Comparison of ENCODE assay signal across 1 cellular context in the genomic region with DNA sequence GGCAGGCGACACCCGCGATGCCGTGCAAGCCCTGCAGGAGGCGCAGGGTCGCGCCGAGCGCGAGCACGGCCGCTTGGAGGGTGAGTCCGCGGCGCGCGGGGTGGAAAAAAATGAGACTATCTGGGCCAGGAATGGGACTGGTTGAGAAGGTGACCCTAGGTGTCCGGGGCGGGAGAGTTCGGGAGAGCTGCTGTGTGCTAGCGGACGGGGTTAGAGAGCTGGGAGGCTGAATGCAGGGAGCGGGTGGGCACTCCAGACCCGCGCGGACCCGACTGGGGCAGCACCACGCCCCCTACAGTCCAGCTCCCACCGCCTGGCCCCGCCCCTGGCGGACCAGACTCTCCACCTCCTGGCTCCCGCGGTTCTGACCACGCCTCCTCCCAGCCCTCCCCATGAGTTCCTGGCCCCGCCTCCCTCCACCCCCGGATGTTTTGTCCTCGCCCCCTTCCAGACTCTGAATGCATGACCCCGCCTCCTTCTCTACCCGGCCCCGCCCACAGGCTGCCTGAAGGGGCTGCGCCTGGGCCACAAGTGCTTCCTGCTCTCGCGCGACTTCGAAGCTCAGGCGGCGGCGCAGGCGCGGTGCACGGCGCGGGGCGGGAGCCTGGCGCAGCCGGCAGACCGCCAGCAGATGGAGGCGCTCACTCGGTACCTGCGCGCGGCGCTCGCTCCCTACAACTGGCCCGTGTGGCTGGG.
TF ChIP-seq lines count a peak whose summit lies in the region.

No MANE protein-coding gene starts in this region.

TF ChIP-seq in K562, 482 proteins besides CTCF, POLR2A, EP300 and RAD21 (continued from another document and continues in another):
- TF ChIP-seq, protein P1, sequence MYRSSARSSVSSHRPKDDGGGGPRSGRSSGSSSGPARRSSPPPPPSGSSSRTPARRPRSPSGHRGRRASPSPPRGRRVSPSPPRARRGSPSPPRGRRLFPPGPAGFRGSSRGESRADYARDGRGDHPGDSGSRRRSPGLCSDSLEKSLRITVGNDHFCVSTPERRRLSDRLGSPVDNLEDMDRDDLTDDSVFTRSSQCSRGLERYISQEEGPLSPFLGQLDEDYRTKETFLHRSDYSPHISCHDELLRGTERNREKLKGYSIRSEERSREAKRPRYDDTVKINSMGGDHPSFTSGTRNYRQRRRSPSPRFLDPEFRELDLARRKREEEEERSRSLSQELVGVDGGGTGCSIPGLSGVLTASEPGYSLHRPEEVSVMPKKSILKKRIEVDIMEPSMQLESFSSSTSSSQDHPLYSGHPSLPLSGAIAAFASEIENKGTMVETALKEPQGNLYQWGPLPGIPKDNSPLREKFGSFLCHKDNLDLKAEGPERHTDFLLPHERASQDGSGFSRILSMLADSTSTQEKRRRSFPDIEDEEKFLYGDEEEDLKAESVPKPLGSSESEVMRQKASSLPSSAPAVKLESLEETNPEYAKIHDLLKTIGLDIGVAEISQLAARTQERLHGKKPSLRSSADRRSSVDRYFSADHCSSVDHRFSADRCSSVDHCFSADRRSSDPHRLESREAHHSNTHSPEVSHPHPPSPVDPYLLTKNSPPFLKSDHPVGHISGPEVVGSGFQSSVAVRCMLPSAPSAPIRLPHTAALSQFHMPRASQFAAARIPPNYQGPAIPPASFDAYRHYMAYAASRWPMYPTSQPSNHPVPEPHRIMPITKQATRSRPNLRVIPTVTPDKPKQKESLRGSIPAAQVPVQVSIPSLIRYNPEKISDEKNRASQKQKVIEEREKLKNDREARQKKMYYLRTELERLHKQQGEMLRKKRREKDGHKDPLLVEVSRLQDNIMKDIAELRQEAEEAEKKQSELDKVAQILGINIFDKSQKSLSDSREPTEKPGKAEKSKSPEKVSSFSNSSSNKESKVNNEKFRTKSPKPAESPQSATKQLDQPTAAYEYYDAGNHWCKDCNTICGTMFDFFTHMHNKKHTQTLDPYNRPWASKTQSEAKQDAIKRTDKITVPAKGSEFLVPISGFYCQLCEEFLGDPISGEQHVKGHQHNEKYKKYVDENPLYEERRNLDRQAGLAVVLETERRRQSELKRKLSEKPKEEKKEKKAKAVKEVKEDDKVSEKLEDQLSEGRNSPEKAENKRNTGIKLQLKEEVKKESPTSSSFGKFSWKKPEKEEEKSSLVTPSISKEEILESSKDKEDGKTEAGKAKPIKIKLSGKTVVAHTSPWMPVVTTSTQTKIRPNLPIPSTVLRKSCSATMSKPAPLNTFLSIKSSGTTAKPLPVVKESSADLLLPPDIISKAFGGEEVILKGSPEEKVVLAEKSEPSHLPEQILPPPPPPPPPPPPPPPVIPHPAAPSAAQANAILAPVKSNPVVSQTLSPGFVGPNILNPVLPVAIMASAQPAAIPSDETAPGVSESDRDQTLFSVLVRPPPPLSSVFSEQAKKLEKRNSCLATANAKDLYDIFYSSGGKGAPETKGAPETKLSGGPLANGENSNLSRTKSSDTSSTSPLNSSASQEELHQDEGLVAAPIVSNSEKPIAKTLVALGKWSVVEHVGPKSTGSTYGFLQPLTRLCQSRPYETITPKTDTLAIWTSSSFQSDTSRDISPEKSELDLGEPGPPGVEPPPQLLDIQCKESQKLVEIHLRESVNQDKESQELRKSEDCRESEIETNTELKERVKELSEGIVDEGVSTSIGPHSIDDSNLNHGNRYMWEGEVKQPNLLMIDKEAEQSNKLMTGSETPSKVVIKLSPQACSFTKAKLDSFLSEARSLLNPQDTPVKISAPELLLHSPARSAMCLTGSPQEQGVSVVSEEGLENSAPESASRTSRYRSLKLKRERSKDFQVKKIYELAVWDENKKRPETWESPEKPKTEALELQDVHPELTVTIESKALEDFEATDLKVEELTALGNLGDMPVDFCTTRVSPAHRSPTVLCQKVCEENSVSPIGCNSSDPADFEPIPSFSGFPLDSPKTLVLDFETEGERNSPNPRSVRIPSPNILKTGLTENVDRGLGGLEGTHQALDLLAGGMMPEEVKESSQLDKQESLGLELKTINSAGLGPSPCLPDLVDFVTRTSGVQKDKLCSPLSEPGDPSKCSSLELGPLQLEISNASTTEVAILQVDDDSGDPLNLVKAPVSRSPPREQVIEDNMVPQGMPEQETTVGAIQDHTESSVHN (IDR thresholded peaks at IDR 0.05; ENCODE audit: borderline replicate concordance in 1 of 2, low read depth in 1 of 2): no peak
- TF ChIP-seq NONO (IDR thresholded peaks at IDR 0.05; ENCODE audit: low read depth in 2 of 2, low read length in 1 of 2): peak in 1 of 2 experiments; percentile 61; a peak in 1 of 4 replicates
- 0 out of 2 replicates have a peak, but pooled peaks have one; percentile 63 for TF ChIP-seq HNRNPL (IDR thresholded peaks at IDR 0.05; ENCODE audit: low read depth, low read length)
- TF ChIP-seq, protein P2, sequence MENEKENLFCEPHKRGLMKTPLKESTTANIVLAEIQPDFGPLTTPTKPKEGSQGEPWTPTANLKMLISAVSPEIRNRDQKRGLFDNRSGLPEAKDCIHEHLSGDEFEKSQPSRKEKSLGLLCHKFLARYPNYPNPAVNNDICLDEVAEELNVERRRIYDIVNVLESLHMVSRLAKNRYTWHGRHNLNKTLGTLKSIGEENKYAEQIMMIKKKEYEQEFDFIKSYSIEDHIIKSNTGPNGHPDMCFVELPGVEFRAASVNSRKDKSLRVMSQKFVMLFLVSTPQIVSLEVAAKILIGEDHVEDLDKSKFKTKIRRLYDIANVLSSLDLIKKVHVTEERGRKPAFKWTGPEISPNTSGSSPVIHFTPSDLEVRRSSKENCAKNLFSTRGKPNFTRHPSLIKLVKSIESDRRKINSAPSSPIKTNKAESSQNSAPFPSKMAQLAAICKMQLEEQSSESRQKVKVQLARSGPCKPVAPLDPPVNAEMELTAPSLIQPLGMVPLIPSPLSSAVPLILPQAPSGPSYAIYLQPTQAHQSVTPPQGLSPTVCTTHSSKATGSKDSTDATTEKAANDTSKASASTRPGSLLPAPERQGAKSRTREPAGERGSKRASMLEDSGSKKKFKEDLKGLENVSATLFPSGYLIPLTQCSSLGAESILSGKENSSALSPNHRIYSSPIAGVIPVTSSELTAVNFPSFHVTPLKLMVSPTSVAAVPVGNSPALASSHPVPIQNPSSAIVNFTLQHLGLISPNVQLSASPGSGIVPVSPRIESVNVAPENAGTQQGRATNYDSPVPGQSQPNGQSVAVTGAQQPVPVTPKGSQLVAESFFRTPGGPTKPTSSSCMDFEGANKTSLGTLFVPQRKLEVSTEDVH (IDR thresholded peaks at IDR 0.05; ENCODE audit: low read depth, partially characterized antibody): peak; percentile 77
- TF ChIP-seq NR4A1 (CRISPR knock-in tag; IDR thresholded peaks at IDR 0.05): no peak
- peak; percentile 49; the same call in 1 of the 2 replicates for TF ChIP-seq NR4A1 (tag; IDR thresholded peaks at IDR 0.05)
- peak; percentile 69; the same call in 1 of the 2 replicates for TF ChIP-seq PHF8 (IDR thresholded peaks at IDR 0.05; ENCODE audit: borderline replicate concordance, low read length)
- peak; percentile 54 for TF ChIP-seq ATF7 (IDR thresholded peaks at IDR 0.05)
- TF ChIP-seq, protein P3, sequence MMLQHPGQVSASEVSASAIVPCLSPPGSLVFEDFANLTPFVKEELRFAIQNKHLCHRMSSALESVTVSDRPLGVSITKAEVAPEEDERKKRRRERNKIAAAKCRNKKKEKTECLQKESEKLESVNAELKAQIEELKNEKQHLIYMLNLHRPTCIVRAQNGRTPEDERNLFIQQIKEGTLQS (IDR thresholded peaks at IDR 0.05): no peak
- TF ChIP-seq, protein P3 (CRISPR knock-in tag; conservative IDR thresholded peaks at IDR 0.05): no peak; the same call in 1 of the 2 replicates
- 0 out of 2 replicates have a peak, but pooled peaks have one; percentile 35 for TF ChIP-seq CBX5 (IDR thresholded peaks at IDR 0.05; ENCODE audit: borderline replicate concordance, low read depth)
- TF ChIP-seq SMARCE1 (IDR thresholded peaks at IDR 0.05): peak; percentile 62; the same call in 1 of the 2 replicates
- no peak for TF ChIP-seq FOXM1 (IDR thresholded peaks at IDR 0.05; ENCODE audit: low read depth)
- TF ChIP-seq FOXM1 (CRISPR knock-in tag; IDR thresholded peaks at IDR 0.05; ENCODE audit: low read depth): no peak; the same call in 1 of the 2 replicates
- TF ChIP-seq CREB1 (IDR thresholded peaks at IDR 0.05): no peak; the same call in 1 of the 2 replicates
- peak; percentile 80; the same call in 1 of the 2 replicates for TF ChIP-seq CREB1 (CRISPR knock-in tag; IDR thresholded peaks at IDR 0.05)
- TF ChIP-seq ESRRA (IDR thresholded peaks at IDR 0.05; ENCODE audit: borderline replicate concordance, low read depth): peak; percentile 65
- peak; percentile 90; the same call in 1 of the 2 replicates for TF ChIP-seq ZBTB7A (IDR thresholded peaks at IDR 0.05; ENCODE audit: borderline replicate concordance, control insufficient read depth, low read depth, low read length)
- TF ChIP-seq RB1 (IDR thresholded peaks at IDR 0.05; ENCODE audit: low read depth): peak; percentile 93
- TF ChIP-seq, protein P4, sequence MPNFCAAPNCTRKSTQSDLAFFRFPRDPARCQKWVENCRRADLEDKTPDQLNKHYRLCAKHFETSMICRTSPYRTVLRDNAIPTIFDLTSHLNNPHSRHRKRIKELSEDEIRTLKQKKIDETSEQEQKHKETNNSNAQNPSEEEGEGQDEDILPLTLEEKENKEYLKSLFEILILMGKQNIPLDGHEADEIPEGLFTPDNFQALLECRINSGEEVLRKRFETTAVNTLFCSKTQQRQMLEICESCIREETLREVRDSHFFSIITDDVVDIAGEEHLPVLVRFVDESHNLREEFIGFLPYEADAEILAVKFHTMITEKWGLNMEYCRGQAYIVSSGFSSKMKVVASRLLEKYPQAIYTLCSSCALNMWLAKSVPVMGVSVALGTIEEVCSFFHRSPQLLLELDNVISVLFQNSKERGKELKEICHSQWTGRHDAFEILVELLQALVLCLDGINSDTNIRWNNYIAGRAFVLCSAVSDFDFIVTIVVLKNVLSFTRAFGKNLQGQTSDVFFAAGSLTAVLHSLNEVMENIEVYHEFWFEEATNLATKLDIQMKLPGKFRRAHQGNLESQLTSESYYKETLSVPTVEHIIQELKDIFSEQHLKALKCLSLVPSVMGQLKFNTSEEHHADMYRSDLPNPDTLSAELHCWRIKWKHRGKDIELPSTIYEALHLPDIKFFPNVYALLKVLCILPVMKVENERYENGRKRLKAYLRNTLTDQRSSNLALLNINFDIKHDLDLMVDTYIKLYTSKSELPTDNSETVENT (CRISPR knock-in tag; IDR thresholded peaks at IDR 0.05): peak; percentile 94; the same call in 1 of the 2 replicates
- TF ChIP-seq GABPB1 (CRISPR knock-in tag; IDR thresholded peaks at IDR 0.05): no peak
- TF ChIP-seq KDM2B (CRISPR knock-in tag; IDR thresholded peaks at IDR 0.05): peak; percentile 52; the same call in 1 of the 2 replicates
- TF ChIP-seq MTA2 (IDR thresholded peaks at IDR 0.05; ENCODE audit: low read depth): 0 out of 2 replicates have a peak, but pooled peaks have one; percentile 9
- TF ChIP-seq TRIM24 (IDR thresholded peaks at IDR 0.05): peak in 1 of 2 experiments; percentile 15; a peak in 1 of 4 replicates
- TF ChIP-seq FOXP1 (CRISPR knock-in tag; IDR thresholded peaks at IDR 0.05): peak; percentile 58; the same call in 1 of the 2 replicates
- peak; percentile 54; the same call in 1 of the 2 replicates for TF ChIP-seq ZKSCAN1 (IDR thresholded peaks at IDR 0.05; ENCODE audit: low read depth, low read length)
- TF ChIP-seq, protein P5, sequence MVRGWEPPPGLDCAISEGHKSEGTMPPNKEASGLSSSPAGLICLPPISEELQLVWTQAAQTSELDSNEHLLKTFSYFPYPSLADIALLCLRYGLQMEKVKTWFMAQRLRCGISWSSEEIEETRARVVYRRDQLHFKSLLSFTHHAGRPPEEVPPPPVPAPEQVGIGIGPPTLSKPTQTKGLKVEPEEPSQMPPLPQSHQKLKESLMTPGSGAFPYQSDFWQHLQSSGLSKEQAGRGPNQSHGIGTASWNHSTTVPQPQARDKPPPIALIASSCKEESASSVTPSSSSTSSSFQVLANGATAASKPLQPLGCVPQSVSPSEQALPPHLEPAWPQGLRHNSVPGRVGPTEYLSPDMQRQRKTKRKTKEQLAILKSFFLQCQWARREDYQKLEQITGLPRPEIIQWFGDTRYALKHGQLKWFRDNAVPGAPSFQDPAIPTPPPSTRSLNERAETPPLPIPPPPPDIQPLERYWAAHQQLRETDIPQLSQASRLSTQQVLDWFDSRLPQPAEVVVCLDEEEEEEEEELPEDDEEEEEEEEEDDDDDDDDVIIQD (CRISPR knock-in tag; IDR thresholded peaks at IDR 0.05): no peak
- no peak for TF ChIP-seq RFX1 (IDR thresholded peaks at IDR 0.05)
- TF ChIP-seq PML (IDR thresholded peaks at IDR 0.05; ENCODE audit: low read length): 0 out of 2 replicates have a peak, but pooled peaks have one; percentile 51
- peak; percentile 74; the same call in 1 of the 2 replicates for TF ChIP-seq GATAD2A (IDR thresholded peaks at IDR 0.05)
- TF ChIP-seq NFE2 (IDR thresholded peaks at IDR 0.05; ENCODE audit: low read depth): peak; percentile 9; the same call in 1 of the 2 replicates
- TF ChIP-seq, protein P6, sequence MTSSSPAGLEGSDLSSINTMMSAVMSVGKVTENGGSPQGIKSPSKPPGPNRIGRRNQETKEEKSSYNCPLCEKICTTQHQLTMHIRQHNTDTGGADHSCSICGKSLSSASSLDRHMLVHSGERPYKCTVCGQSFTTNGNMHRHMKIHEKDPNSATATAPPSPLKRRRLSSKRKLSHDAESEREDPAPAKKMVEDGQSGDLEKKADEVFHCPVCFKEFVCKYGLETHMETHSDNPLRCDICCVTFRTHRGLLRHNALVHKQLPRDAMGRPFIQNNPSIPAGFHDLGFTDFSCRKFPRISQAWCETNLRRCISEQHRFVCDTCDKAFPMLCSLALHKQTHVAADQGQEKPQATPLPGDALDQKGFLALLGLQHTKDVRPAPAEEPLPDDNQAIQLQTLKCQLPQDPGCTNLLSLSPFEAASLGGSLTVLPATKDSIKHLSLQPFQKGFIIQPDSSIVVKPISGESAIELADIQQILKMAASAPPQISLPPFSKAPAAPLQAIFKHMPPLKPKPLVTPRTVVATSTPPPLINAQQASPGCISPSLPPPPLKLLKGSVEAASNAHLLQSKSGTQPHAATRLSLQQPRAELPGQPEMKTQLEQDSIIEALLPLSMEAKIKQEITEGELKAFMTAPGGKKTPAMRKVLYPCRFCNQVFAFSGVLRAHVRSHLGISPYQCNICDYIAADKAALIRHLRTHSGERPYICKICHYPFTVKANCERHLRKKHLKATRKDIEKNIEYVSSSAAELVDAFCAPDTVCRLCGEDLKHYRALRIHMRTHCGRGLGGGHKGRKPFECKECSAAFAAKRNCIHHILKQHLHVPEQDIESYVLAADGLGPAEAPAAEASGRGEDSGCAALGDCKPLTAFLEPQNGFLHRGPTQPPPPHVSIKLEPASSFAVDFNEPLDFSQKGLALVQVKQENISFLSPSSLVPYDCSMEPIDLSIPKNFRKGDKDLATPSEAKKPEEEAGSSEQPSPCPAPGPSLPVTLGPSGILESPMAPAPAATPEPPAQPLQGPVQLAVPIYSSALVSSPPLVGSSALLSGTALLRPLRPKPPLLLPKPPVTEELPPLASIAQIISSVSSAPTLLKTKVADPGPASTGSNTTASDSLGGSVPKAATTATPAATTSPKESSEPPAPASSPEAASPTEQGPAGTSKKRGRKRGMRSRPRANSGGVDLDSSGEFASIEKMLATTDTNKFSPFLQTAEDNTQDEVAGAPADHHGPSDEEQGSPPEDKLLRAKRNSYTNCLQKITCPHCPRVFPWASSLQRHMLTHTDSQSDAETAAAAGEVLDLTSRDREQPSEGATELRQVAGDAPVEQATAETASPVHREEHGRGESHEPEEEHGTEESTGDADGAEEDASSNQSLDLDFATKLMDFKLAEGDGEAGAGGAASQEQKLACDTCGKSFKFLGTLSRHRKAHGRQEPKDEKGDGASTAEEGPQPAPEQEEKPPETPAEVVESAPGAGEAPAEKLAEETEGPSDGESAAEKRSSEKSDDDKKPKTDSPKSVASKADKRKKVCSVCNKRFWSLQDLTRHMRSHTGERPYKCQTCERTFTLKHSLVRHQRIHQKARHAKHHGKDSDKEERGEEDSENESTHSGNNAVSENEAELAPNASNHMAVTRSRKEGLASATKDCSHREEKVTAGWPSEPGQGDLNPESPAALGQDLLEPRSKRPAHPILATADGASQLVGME (CRISPR knock-in tag; IDR thresholded peaks at IDR 0.05): 0 out of 2 replicates have a peak, but pooled peaks have one; percentile 43
